27 cellular contexts compared by ENCODE assay signal in the genomic region with DNA sequence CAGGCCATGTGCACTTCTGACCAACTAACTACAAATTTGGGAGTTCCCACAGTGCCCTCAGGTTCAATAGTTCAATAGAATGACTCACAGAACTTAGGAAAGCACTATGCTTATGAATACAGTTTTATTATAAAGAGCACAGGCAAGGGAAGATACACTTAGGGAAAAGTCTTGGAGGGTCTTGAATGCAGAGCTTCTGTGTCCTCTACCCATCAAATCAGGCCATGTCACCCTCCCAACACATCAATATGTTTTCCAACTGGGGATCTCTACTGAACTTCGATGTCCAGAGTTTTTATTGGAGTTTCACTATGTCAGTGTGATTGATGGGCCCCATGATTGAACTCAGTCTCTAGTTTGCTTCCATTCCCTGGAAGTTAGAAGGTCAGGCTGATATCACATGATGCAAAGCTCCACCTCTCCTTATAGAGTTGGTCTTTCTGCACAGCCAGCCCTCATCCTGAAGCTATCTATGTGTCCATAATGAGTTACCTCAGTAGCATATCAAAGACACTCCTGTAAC.
"Had no signal": no experiment of that assay in that cellular context is flagged by ENCODE, and none has a peak within 500 bp of the region (broad histone marks: within the 10 kb centered on the region; RNA-seq: fewer than 3 reads in every experiment).

No MANE protein-coding gene starts in this region.

- H3K4me1 ChIP-seq: Peyer's patch, SJCRH30 had no signal

- H3K4me3 ChIP-seq: Peyer's patch, SJCRH30 had no signal

- H3K27ac ChIP-seq: brain microvascular endothelial cell, Peyer's patch, RWPE1, SJCRH30, WERI-Rb-1 had no signal

- H3K4me1 Mint-ChIP-seq: activated CD8-positive, alpha-beta memory T cell treated with anti-CD3 and anti-CD28 coated beads, Interleukin-2, amount 10 ng/mL, durations not matched to agents 7 days and 5 days had no signal

- H3K4me3 Mint-ChIP-seq: activated CD8-positive, alpha-beta memory T cell treated with anti-CD3 and anti-CD28 coated beads, Interleukin-2, amount 10 ng/mL, durations not matched to agents 7 days and 5 days; activated naive CD8-positive, alpha-beta T cell; activated T-cell treated with anti-CD3 and anti-CD28 coated beads, Interleukin-2, amount 50 U/mL, for 24 hours had no signal

- H3K27ac Mint-ChIP-seq: activated CD8-positive, alpha-beta memory T cell treated with anti-CD3 and anti-CD28 coated beads, Interleukin-2, amount 10 ng/mL, durations not matched to agents 7 days and 5 days; activated naive CD8-positive, alpha-beta T cell; activated T-cell treated with anti-CD3 and anti-CD28 coated beads, Interleukin-2, amount 50 U/mL, for 24 hours had no signal

- H3K4me2 ChIP-seq: SK-N-SH had no signal

- H3K27me3 Mint-ChIP-seq: activated CD8-positive, alpha-beta memory T cell treated with anti-CD3 and anti-CD28 coated beads, Interleukin-2, amount 10 ng/mL, durations not matched to agents 7 days and 5 days; activated naive CD8-positive, alpha-beta T cell; activated T-cell treated with anti-CD3 and anti-CD28 coated beads, Interleukin-2, amount 50 U/mL, for 24 hours had no signal

- DNase-seq: activated CD4-positive, alpha-beta T cell treated with anti-CD3 and anti-CD28 coated beads for 4 hours; activated CD8-positive, alpha-beta memory T cell treated with anti-CD3 and anti-CD28 coated beads, Interleukin-2, amount 10 ng/mL, durations not matched to agents 7 days and 5 days; activated effector memory CD4-positive, alpha-beta T cell treated with anti-CD3 and anti-CD28 coated beads, Interleukin-2, amount 50 U/mL, for 16 hours; activated naive CD4-positive, alpha-beta T cell treated with Interleukin-2 at 50 U/mL for 16 hours; activated T-cell treated with anti-CD3 and anti-CD28 coated beads, Interleukin-2, amount 50 U/mL, for 24 hours; amygdala; brain microvascular endothelial cell; caudate nucleus; Kasumi-1; KBM-7; NCI-H1092; NCI-H1417 treated with DMSO at 0.1 percent for 48 hours; NCI-H1694; NCI-H2029 treated with DMSO at 0.1 percent for 48 hours; NCI-H345; NCI-H510A; NCI-H526 treated with DMSO at 0.1 percent for 48 hours; NCI-H82; NK-92 treated with Interleukin-12 subunit alpha and Interleukin-12 subunit beta, amount 100 ng/mL, for 24 hours; Peyer's patch; Right ventricle myocardium superior; SK-N-SH; T-helper 1 cell; WERI-Rb-1 had no signal

- H3K9ac ChIP-seq: SK-N-SH had no signal

- H3K9me3 ChIP-seq: SK-N-SH had no signal

- H3K36me3 ChIP-seq: brain microvascular endothelial cell, WERI-Rb-1 had no signal

- H3K27me3 ChIP-seq: brain microvascular endothelial cell, Peyer's patch, SJCRH30 had no signal
